ENCODE assay signal across 1 cellular context in the genomic region with DNA sequence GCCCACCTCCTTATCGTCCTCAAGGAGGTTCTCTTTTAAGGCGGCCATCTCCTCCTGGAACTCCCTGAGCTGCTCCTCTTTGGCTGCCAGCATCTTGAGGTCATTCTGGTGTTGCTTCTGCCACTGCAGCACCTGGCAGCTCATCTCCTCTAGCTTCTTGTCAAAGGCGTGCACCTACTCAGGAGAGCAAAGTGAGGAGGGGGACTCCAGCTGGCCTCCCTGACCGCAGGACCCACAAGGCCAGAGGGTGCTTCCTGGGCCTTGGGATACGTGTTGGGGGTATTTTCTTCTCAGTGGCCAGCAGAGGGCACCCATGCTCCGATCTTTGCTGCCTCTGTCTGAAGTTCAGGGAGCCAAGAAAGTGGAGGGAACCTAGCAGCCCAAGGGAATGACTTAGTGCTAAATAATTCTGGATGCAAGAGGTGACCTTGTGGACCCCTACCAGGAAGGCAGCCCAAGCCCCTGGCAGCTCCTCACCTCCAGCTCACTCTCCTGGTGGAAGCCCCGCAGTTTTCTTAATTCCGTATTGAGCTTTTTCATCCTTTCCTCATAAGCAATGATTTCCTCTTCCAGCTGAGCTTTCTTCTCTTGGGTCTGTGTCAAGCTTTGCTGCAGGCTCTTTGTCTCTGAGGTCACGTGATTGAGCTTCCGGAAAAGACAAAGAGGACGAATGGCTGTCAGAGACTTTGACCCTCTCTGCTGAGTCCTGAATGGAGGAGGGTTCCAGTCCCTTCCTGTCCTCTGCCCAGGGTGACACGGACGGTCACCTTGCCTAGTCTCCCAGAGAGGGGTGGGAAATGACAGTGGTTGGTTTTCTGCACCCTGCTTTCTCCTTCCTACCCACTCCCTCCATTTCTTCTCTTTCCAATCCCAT.
TF ChIP-seq lines count a peak whose summit lies in the region.

No MANE protein-coding gene starts in this region.

TF ChIP-seq in HepG2, 621 proteins besides CTCF, POLR2A, EP300 and RAD21 (continued from another document and continues in another):
- TF ChIP-seq, protein P1, sequence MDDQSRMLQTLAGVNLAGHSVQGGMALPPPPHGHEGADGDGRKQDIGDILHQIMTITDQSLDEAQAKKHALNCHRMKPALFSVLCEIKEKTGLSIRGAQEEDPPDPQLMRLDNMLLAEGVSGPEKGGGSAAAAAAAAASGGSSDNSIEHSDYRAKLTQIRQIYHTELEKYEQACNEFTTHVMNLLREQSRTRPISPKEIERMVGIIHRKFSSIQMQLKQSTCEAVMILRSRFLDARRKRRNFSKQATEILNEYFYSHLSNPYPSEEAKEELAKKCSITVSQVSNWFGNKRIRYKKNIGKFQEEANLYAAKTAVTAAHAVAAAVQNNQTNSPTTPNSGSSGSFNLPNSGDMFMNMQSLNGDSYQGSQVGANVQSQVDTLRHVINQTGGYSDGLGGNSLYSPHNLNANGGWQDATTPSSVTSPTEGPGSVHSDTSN (CRISPR knock-in tag; IDR thresholded peaks at IDR 0.05; ENCODE audit: borderline replicate concordance) = no peak
- no peak for TF ChIP-seq RORA (CRISPR knock-in tag; IDR thresholded peaks at IDR 0.05)
- TF ChIP-seq RELA (CRISPR knock-in tag; IDR thresholded peaks at IDR 0.05) = no peak
- TF ChIP-seq, protein P2, sequence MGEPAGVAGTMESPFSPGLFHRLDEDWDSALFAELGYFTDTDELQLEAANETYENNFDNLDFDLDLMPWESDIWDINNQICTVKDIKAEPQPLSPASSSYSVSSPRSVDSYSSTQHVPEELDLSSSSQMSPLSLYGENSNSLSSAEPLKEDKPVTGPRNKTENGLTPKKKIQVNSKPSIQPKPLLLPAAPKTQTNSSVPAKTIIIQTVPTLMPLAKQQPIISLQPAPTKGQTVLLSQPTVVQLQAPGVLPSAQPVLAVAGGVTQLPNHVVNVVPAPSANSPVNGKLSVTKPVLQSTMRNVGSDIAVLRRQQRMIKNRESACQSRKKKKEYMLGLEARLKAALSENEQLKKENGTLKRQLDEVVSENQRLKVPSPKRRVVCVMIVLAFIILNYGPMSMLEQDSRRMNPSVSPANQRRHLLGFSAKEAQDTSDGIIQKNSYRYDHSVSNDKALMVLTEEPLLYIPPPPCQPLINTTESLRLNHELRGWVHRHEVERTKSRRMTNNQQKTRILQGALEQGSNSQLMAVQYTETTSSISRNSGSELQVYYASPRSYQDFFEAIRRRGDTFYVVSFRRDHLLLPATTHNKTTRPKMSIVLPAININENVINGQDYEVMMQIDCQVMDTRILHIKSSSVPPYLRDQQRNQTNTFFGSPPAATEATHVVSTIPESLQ (CRISPR knock-in tag; conservative IDR thresholded peaks at IDR 0.05) = no peak
- TF ChIP-seq, protein P3, sequence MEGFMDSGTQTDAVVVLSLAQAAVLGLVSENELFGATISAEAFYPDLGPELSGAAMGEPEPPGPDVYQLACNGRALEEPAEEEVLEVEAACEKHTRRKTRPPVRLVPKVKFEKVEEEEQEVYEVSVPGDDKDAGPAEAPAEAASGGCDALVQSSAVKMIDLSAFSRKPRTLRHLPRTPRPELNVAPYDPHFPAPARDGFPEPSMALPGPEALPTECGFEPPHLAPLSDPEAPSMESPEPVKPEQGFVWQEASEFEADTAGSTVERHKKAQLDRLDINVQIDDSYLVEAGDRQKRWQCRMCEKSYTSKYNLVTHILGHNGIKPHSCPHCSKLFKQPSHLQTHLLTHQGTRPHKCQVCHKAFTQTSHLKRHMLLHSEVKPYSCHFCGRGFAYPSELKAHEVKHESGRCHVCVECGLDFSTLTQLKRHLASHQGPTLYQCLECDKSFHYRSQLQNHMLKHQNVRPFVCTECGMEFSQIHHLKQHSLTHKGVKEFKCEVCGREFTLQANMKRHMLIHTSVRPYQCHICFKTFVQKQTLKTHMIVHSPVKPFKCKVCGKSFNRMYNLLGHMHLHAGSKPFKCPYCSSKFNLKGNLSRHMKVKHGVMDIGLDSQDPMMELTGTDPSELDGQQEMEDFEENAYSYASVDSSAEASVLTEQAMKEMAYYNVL (CRISPR knock-in tag; IDR thresholded peaks at IDR 0.05; ENCODE audit: borderline replicate concordance) = peak; percentile 51; the same call in 1 of the 2 replicates
- TF ChIP-seq, protein P4, sequence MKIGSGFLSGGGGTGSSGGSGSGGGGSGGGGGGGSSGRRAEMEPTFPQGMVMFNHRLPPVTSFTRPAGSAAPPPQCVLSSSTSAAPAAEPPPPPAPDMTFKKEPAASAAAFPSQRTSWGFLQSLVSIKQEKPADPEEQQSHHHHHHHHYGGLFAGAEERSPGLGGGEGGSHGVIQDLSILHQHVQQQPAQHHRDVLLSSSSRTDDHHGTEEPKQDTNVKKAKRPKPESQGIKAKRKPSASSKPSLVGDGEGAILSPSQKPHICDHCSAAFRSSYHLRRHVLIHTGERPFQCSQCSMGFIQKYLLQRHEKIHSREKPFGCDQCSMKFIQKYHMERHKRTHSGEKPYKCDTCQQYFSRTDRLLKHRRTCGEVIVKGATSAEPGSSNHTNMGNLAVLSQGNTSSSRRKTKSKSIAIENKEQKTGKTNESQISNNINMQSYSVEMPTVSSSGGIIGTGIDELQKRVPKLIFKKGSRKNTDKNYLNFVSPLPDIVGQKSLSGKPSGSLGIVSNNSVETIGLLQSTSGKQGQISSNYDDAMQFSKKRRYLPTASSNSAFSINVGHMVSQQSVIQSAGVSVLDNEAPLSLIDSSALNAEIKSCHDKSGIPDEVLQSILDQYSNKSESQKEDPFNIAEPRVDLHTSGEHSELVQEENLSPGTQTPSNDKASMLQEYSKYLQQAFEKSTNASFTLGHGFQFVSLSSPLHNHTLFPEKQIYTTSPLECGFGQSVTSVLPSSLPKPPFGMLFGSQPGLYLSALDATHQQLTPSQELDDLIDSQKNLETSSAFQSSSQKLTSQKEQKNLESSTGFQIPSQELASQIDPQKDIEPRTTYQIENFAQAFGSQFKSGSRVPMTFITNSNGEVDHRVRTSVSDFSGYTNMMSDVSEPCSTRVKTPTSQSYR (CRISPR knock-in tag; IDR thresholded peaks at IDR 0.05; ENCODE audit: borderline replicate concordance) = no peak
- TF ChIP-seq GABPA (IDR thresholded peaks at IDR 0.05; ENCODE audit: low read depth, low read length) = no peak
- peak; percentile 63 for TF ChIP-seq GABPA (CRISPR knock-in tag; IDR thresholded peaks at IDR 0.05; ENCODE audit: low read depth)
- TF ChIP-seq ZNF891 (CRISPR knock-in tag; IDR thresholded peaks at IDR 0.05) = no peak; the same call in 1 of the 2 replicates
- TF ChIP-seq, protein P5, sequence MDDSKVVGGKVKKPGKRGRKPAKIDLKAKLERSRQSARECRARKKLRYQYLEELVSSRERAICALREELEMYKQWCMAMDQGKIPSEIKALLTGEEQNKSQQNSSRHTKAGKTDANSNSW (CRISPR knock-in tag; IDR thresholded peaks at IDR 0.05; ENCODE audit: borderline replicate concordance) = no peak
- 0 out of 2 replicates have a peak, but pooled peaks have one; percentile 41 for TF ChIP-seq ZFP37 (CRISPR knock-in tag; IDR thresholded peaks at IDR 0.05; ENCODE audit: borderline replicate concordance)
- TF ChIP-seq SOX5 (CRISPR knock-in tag; IDR thresholded peaks at IDR 0.05; ENCODE audit: borderline replicate concordance) = peak; percentile 80
- no peak for TF ChIP-seq ZKSCAN1 (IDR thresholded peaks at IDR 0.05; ENCODE audit: low read length)
- 0 out of 2 replicates have a peak, but pooled peaks have one; percentile 29 for TF ChIP-seq LCORL (IDR thresholded peaks at IDR 0.05)
- TF ChIP-seq LCORL (CRISPR knock-in tag; IDR thresholded peaks at IDR 0.05) = 0 out of 2 replicates have a peak, but pooled peaks have one; percentile 63
- TF ChIP-seq KLF11 (CRISPR knock-in tag; IDR thresholded peaks at IDR 0.05) = no peak
- TF ChIP-seq ZNF431 (CRISPR knock-in tag; IDR thresholded peaks at IDR 0.05; ENCODE audit: borderline replicate concordance, low read depth) = 0 out of 2 replicates have a peak, but pooled peaks have one; percentile 17
- TF ChIP-seq ZFP62 (CRISPR knock-in tag; IDR thresholded peaks at IDR 0.05) = no peak
- TF ChIP-seq, protein P6, sequence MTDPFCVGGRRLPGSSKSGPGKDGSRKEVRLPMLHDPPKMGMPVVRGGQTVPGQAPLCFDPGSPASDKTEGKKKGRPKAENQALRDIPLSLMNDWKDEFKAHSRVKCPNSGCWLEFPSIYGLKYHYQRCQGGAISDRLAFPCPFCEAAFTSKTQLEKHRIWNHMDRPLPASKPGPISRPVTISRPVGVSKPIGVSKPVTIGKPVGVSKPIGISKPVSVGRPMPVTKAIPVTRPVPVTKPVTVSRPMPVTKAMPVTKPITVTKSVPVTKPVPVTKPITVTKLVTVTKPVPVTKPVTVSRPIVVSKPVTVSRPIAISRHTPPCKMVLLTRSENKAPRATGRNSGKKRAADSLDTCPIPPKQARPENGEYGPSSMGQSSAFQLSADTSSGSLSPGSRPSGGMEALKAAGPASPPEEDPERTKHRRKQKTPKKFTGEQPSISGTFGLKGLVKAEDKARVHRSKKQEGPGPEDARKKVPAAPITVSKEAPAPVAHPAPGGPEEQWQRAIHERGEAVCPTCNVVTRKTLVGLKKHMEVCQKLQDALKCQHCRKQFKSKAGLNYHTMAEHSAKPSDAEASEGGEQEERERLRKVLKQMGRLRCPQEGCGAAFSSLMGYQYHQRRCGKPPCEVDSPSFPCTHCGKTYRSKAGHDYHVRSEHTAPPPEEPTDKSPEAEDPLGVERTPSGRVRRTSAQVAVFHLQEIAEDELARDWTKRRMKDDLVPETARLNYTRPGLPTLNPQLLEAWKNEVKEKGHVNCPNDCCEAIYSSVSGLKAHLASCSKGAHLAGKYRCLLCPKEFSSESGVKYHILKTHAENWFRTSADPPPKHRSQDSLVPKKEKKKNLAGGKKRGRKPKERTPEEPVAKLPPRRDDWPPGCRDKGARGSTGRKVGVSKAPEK (CRISPR knock-in tag; IDR thresholded peaks at IDR 0.05; ENCODE audit: borderline replicate concordance) = no peak
- TF ChIP-seq ZNF468 (CRISPR knock-in tag; IDR thresholded peaks at IDR 0.05) = no peak
- TF ChIP-seq PHF5A (CRISPR knock-in tag; IDR thresholded peaks at IDR 0.05; ENCODE audit: low read depth, unreplicated experiment) = peak; percentile 3
- no peak for TF ChIP-seq ZNF777 (CRISPR knock-in tag; IDR thresholded peaks at IDR 0.05)
- no peak for TF ChIP-seq MAFF (IDR thresholded peaks at IDR 0.05; ENCODE audit: low read depth, low read length)
- peak; percentile 23; the same call in 1 of the 2 replicates for TF ChIP-seq KDM5B (CRISPR knock-in tag; IDR thresholded peaks at IDR 0.05; ENCODE audit: borderline replicate concordance)
- no peak for TF ChIP-seq ZNF841 (CRISPR knock-in tag; IDR thresholded peaks at IDR 0.05; ENCODE audit: borderline replicate concordance)
- no peak for TF ChIP-seq RBFOX2 (IDR thresholded peaks at IDR 0.05; ENCODE audit: low read depth, low read length)
- no peak for TF ChIP-seq RFXANK (CRISPR knock-in tag; IDR thresholded peaks at IDR 0.05)
- TF ChIP-seq, protein P7, sequence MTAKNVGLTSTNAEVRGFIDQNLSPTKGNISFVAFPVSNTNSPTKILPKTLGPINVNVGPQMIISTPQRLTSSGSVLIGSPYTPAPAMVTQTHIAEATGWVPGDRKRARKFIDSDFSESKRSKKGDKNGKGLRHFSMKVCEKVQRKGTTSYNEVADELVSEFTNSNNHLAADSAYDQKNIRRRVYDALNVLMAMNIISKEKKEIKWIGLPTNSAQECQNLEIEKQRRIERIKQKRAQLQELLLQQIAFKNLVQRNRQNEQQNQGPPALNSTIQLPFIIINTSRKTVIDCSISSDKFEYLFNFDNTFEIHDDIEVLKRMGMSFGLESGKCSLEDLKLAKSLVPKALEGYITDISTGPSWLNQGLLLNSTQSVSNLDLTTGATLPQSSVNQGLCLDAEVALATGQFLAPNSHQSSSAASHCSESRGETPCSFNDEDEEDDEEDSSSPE (CRISPR knock-in tag; IDR thresholded peaks at IDR 0.05) = 0 out of 2 replicates have a peak, but pooled peaks have one; percentile 36
- no peak for TF ChIP-seq TEAD2 (CRISPR knock-in tag; IDR thresholded peaks at IDR 0.05)
- peak; percentile 93 for TF ChIP-seq STAG1 (CRISPR knock-in tag; IDR thresholded peaks at IDR 0.05)
- no peak for TF ChIP-seq KLF16 (CRISPR knock-in tag; IDR thresholded peaks at IDR 0.05)
- no peak for TF ChIP-seq ZBTB7B (CRISPR knock-in tag; IDR thresholded peaks at IDR 0.05)
- TF ChIP-seq, protein P8, sequence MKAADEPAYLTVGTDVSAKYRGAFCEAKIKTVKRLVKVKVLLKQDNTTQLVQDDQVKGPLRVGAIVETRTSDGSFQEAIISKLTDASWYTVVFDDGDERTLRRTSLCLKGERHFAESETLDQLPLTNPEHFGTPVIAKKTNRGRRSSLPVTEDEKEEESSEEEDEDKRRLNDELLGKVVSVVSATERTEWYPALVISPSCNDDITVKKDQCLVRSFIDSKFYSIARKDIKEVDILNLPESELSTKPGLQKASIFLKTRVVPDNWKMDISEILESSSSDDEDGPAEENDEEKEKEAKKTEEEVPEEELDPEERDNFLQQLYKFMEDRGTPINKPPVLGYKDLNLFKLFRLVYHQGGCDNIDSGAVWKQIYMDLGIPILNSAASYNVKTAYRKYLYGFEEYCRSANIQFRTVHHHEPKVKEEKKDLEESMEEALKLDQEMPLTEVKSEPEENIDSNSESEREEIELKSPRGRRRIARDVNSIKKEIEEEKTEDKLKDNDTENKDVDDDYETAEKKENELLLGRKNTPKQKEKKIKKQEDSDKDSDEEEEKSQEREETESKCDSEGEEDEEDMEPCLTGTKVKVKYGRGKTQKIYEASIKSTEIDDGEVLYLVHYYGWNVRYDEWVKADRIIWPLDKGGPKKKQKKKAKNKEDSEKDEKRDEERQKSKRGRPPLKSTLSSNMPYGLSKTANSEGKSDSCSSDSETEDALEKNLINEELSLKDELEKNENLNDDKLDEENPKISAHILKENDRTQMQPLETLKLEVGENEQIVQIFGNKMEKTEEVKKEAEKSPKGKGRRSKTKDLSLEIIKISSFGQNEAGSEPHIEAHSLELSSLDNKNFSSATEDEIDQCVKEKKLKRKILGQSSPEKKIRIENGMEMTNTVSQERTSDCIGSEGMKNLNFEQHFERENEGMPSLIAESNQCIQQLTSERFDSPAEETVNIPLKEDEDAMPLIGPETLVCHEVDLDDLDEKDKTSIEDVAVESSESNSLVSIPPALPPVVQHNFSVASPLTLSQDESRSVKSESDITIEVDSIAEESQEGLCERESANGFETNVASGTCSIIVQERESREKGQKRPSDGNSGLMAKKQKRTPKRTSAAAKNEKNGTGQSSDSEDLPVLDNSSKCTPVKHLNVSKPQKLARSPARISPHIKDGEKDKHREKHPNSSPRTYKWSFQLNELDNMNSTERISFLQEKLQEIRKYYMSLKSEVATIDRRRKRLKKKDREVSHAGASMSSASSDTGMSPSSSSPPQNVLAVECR (CRISPR knock-in tag; IDR thresholded peaks at IDR 0.05; ENCODE audit: borderline replicate concordance) = peak; percentile 29; the same call in 1 of the 2 replicates
- TF ChIP-seq ZNF205 (CRISPR knock-in tag; IDR thresholded peaks at IDR 0.05) = no peak
